In the genomic region with DNA sequence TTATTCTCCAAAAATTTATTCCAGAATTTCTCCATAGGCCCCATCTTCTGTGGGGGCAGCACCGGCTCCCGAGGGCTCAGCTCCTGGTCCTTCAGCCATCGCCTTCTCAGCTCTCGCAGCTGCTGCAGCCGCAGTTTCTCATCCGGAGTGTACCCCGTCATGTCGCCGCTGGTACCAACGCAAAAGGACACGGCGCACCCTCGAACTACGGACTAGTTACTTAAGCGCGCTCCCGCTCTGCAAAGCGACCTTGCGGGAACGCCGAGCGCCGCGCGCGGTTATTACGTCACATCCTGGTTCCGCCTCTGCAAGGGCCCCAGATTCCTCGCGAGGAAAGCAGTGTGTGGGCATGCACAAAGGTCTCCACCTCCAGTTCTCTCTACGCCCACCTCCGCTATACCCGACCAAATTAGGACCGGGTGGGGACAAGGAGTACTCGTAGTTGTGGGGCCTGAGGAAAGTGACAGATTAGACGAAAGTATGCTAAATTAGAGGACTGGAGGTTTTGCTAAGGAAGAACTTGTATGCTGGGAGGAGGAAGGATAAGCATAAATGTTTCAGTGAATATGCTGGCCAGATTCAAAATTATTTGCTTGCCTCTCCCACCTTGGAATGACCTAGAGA, we compare ENCODE assay signal across 8 cellular contexts. TPM values are rescaled to one million over a fixed set of nuclear protein-coding genes. Genes with fewer than 3 reads are reported as not detected.
DNase-seq lines count a peak whose midpoint lies in the region; ATAC-seq and TF ChIP-seq lines count a peak whose summit lies in the region.

A gene (minus strand): TSS at position 260 of the 624 bp plus-strand sequence. CDS start 99 bp downstream, at position 161.

- H3K4me3 Mint-ChIP-seq in progenitor cell of endocrine pancreas (ENCODE audit: low read depth): peak within 1 kb of the TSS; percentile 97

- H3K4me3 ChIP-seq in heart right ventricle: peak within 1 kb of the TSS; percentile 58 to 92 (median 88)

- H3K4me1 Mint-ChIP-seq in progenitor cell of endocrine pancreas (ENCODE audit: low read depth): peaks cover 11% of the 10 kb centered on the region

- H3K9me3 Mint-ChIP-seq in progenitor cell of endocrine pancreas (ENCODE audit: low read depth): no peaks in the 10 kb centered on the region

- H3K9me3 ChIP-seq in heart right ventricle: no peaks in the 10 kb centered on the region

- no peak for TF ChIP-seq CTCF in GM13976 (IDR thresholded peaks at IDR 0.05; ENCODE audit: borderline replicate concordance, control extremely low read depth, extremely low read depth, insufficient read depth, missing control alignments)
- TF ChIP-seq CTCF in heart right ventricle (IDR thresholded peaks at IDR 0.05): no peak
- no peak for TF ChIP-seq CTCF in progenitor cell of endocrine pancreas (IDR thresholded peaks at IDR 0.05; ENCODE audit: unreplicated experiment)

- H3K36me3 Mint-ChIP-seq in progenitor cell of endocrine pancreas (ENCODE audit: insufficient read depth): peaks cover 2% of the 10 kb centered on the region

- H3K27me3 Mint-ChIP-seq in progenitor cell of endocrine pancreas: peaks cover 7% of the 10 kb centered on the region

- 0% methylated on average over 36 of the region's 36 CpGs for WGBS in heart right ventricle, 2 donors

- intact Hi-C loops in T-helper 1 cell treated with Interleukin-12 subunit alpha and Interleukin-12 subunit beta and Interleukin-4 antibody, amounts not matched to agents 30 ng/mL and 1 ng/mL, for 36 hours (cut with micrococcal nuclease): loop anchor here (1.0 to 5.0 kb wide), 11 partner anchors 21 to 1226 kb away; a partner anchor contains a TSS
- intact Hi-C loops in heart right ventricle (cut with DNase I): loop anchor here in 5 of 10 donors (1.0 to 10.0 kb wide), 8 partner anchors 21 to 194 kb away; a partner anchor contains a TSS

- in situ Hi-C loops in GM13976 (cut with MboI; ENCODE audit: low sequenced_read_pairs, unreplicated experiment): no loop called here

- peaks cover 0 to 27% (median 0%) of the 10 kb centered on the region in 9 donors for H3K36me3 ChIP-seq in heart right ventricle

- H3K27ac ChIP-seq in heart right ventricle: peak within 1 kb of the TSS; percentile 85 to 94 (median 92)

- H3K27me3 ChIP-seq in heart right ventricle: no peaks in the 10 kb centered on the region

- peak within 1 kb of the TSS; percentile 99 for H3K27ac Mint-ChIP-seq in progenitor cell of endocrine pancreas

- peak; percentile 82 for ATAC-seq in HG02870 (IDR thresholded peaks at IDR 0.05; ENCODE audit: unreplicated experiment)
- peak; percentile 98 to 99 (median 99) for ATAC-seq in heart right ventricle

- H3K4me1 ChIP-seq in heart right ventricle: peaks cover 0 to 31% (median 21%) of the 10 kb centered on the region in 9 donors

- DNase-seq in GM13976 (ENCODE audit: low spot score) (peak; percentile 92), NCI-H146 treated with DMSO at 0.1 percent for 48 hours (lab: John Stamatoyannopoulos, UW; ENCODE audit: unreplicated experiment) (peak; percentile 94), amniotic epithelial cell (ENCODE audit: low read depth) (peak; percentile 89), heart right ventricle (peak; percentile 94 to 95), progenitor cell of endocrine pancreas (ENCODE audit: low spot score, unreplicated experiment) (peak; percentile 83), ureter (ENCODE audit: low spot score) (peak; percentile 95)

RNA-seq across cellular contexts. Expression of the gene that starts here (rescaled TPM):
- 36.3 and 36.9 TPM in 2 replicates for total RNA-seq in T-helper 1 cell treated with Interleukin-12 subunit alpha and Interleukin-12 subunit beta and Interleukin-4 antibody, amounts not matched to agents 30 ng/mL and 1 ng/mL, for 36 hours
- 100 to 1,000 TPM; 101 to 186 (median 136) TPM for total RNA-seq in heart right ventricle
- 100 to 1,000 TPM in 1 of 2 donors, 10 to 100 TPM in 1; 52.2 to 105 TPM for polyA plus RNA-seq in heart right ventricle
- 39.8 and 40.7 TPM in 2 replicates for total RNA-seq in progenitor cell of endocrine pancreas
- 30.5 TPM for total RNA-seq in ureter

Comparison
In these comparisons a context has a peak if more than half of its experiments do, and no peak if none do; other contexts are left out.
1. Peak in every context shown above with its lines: DNase-seq, ATAC-seq, H3K4me3 ChIP-seq and H3K27ac ChIP-seq.